In the genomic region with DNA sequence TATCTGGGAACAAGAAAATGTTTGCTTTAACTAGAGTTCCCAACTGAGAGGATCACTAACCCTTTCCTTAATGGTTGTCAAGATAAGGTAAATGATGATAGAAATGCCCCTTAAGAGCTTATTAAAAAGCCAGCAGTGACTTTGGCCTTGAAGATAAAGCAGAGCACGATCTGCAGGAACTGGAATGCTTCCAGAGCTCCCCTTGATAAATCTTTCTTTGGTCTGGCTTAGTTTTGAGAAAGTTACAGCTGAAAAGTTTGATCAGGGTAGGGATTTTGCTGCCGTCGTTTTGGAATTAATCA, we compare ENCODE assay signal across 22 cellular contexts.
A peak's percentile ranks its signal among the peaks of the same experiment; 100 is the strongest.
DNase-seq lines count a peak whose midpoint lies in the region; ATAC-seq, FAIRE-seq and TF ChIP-seq lines count a peak whose summit lies in the region.
"Had no signal": no experiment of that assay in that cellular context is flagged by ENCODE, and none has a peak within 500 bp of the region (broad histone marks: within the 10 kb centered on the region; RNA-seq: fewer than 3 reads in every experiment).

No MANE protein-coding gene starts in this region.

- no peak for FAIRE-seq in HepG2 (lab: Jason Lieb, UNC)
- FAIRE-seq: islet of Langerhans had no signal

- POLR2A ChIA-PET in HepG2 (lab: Yijun Ruan, JAX): no interaction called here

- H3K9me3 ChIP-seq in liver (ENCODE audit: control insufficient read depth in 4 of 4, low read length in 3 of 4) (no peaks in the 10 kb centered on the region), HepG2 (ENCODE audit: low read length) (no peaks in the 10 kb centered on the region), endodermal cell (ENCODE audit: control insufficient read depth, low read length) (peaks cover 7% of the 10 kb centered on the region), upper lobe of right lung (no peaks in the 10 kb centered on the region)
- H3K9me3 ChIP-seq: heart right ventricle had no signal

- H3K4me1 Mint-ChIP-seq in endodermal cell (peaks cover 30% of the 10 kb centered on the region), natural killer cell (peaks cover 17 to 26% of the 10 kb centered on the region in 2 donors)
- H3K4me1 Mint-ChIP-seq in activated naive CD8-positive, alpha-beta T cell treated with anti-CD3 and anti-CD28 coated beads, Interleukin-2, amount 50 U/mL, for 24 hours: no peaks in the 10 kb centered on the region

- in situ Hi-C loops in HepG2 (cut with HindIII; ENCODE audit: extremely low pct_ligation_motif_present, low pct_unique_long_range_greater_than_20kb) (no loop called here), G401 (cut with HindIII; ENCODE audit: low sequenced_read_pairs) (no loop called here)

- CTCF ChIA-PET in HepG2 (lab: Yijun Ruan, JAX; ENCODE audit: low intra/inter-chr PET ratio, low total read pairs): no interaction called here

- H3K36me3 Mint-ChIP-seq in endodermal cell (ENCODE audit: low read depth) (peaks cover 51% of the 10 kb centered on the region), natural killer cell (peaks cover 21% of the 10 kb centered on the region)
- peaks cover 33% of the 10 kb centered on the region for H3K36me3 Mint-ChIP-seq in activated naive CD8-positive, alpha-beta T cell treated with anti-CD3 and anti-CD28 coated beads, Interleukin-2, amount 50 U/mL, for 24 hours (ENCODE audit: low read depth)

- TF ChIP-seq CTCF in liver (IDR thresholded peaks at IDR 0.05; ENCODE audit: low read depth, low read length, missing input control) (no peak), HepG2 (CRISPR knock-in tag; IDR thresholded peaks at IDR 0.05) (no peak), endodermal cell (conservative IDR thresholded peaks at IDR 0.05) (no peak), natural killer cell (IDR thresholded peaks at IDR 0.05) (no peak), upper lobe of right lung (IDR thresholded peaks at IDR 0.05) (no peak)

- H4K20me1 ChIP-seq in HepG2 (ENCODE audit: insufficient read depth, low read length): no peaks in the 10 kb centered on the region

- no peak for DNase-seq in HepG2 (ENCODE audit: low spot score)
- no peak for DNase-seq in endodermal cell
- DNase-seq in natural killer cell: no peak
- no peak for DNase-seq in upper lobe of right lung
- DNase-seq in activated naive CD8-positive, alpha-beta T cell treated with anti-CD3 and anti-CD28 coated beads, Interleukin-2, amount 50 U/mL, for 24 hours: no peak
- DNase-seq in G401 (ENCODE audit: low spot score): no peak
- DNase-seq: activated CD4-positive, alpha-beta T cell treated with anti-CD3 and anti-CD28 coated beads for 1 hour; activated CD8-positive, alpha-beta memory T cell treated with anti-CD3 and anti-CD28 coated beads for 24 hours; activated naive CD4-positive, alpha-beta T cell treated with anti-CD3 and anti-CD28 coated beads, Interleukin-2, amount 50 U/mL, for 16 hours; activated T-cell treated with anti-CD3 and anti-CD28 coated beads, Interleukin-2, amount 50 U/mL, for 4 hours; heart right ventricle; naive thymus-derived CD4-positive, alpha-beta T cell; NCI-H1417; NCI-H2107; NCI-H510A; stimulated activated CD4-positive, alpha-beta T cell treated with anti-CD3 and anti-CD28 coated beads, Interleukin-2, amount 100 ng/mL, for 24 hours; stimulated activated naive CD8-positive, alpha-beta T cell treated with anti-CD3 and anti-CD28 coated beads, Interleukin-15, Interleukin-2, amounts not matched to agents 100 U/mL and 50 U/mL, for 24 hours; T-helper 9 cell had no signal

- TF ChIP-seq RAD21 in liver (IDR thresholded peaks at IDR 0.05) (no peak), HepG2 (CRISPR knock-in tag; IDR thresholded peaks at IDR 0.05) (no peak)

- no peaks in the 10 kb centered on the region for H3K27me3 Mint-ChIP-seq in endodermal cell (ENCODE audit: insufficient read depth)
- no peaks in the 10 kb centered on the region for H3K27me3 Mint-ChIP-seq in natural killer cell (ENCODE audit: low read depth in 2 of 2)
- H3K27me3 Mint-ChIP-seq in activated naive CD8-positive, alpha-beta T cell treated with anti-CD3 and anti-CD28 coated beads, Interleukin-2, amount 50 U/mL, for 24 hours: no peaks in the 10 kb centered on the region
- H3K27me3 Mint-ChIP-seq: naive thymus-derived CD4-positive, alpha-beta T cell had no signal

- H3K9ac ChIP-seq in liver (ENCODE audit: low read depth in 1 of 2, low read length in 2 of 2) (no peak overlapping the region), HepG2 (ENCODE audit: insufficient read depth, low read depth, low read length) (no peak overlapping the region), endodermal cell (ENCODE audit: extremely low read depth, low read length, poor library complexity, severe bottlenecking) (no peak overlapping the region)

- H3K79me2 ChIP-seq in HepG2 (ENCODE audit: insufficient read depth, low read length): no peaks in the 10 kb centered on the region

- H3K27me3 ChIP-seq in liver (ENCODE audit: control insufficient read depth in 4 of 4, insufficient read depth in 4 of 4, low read length in 3 of 4) (no peaks in the 10 kb centered on the region), HepG2 (ENCODE audit: control insufficient read depth in 1 of 2, insufficient read depth in 2 of 2, low read length in 2 of 2) (no peaks in the 10 kb centered on the region), endodermal cell (ENCODE audit: control insufficient read depth, insufficient read depth, low read length, poor library complexity, severe bottlenecking) (no peaks in the 10 kb centered on the region), upper lobe of right lung (no peaks in the 10 kb centered on the region)
- H3K27me3 ChIP-seq: heart right ventricle had no signal

- H3K36me3 ChIP-seq in liver (ENCODE audit: control insufficient read depth in 4 of 4, insufficient read depth in 3 of 4, low read depth in 1 of 4, low read length in 3 of 4) (peaks cover 2 to 27% (median 15%) of the 10 kb centered on the region in 4 donors), HepG2 (replicated peaks in 1 of 2; ENCODE audit: control insufficient read depth in 1 of 2, insufficient read depth in 2 of 2, low read length in 2 of 2) (peaks cover 4 to 24% of the 10 kb centered on the region in 2 experiments; a peak in 3 of 5 replicates), endodermal cell (ENCODE audit: control insufficient read depth, insufficient read depth, low read length) (peaks cover 32% of the 10 kb centered on the region), upper lobe of right lung (peaks cover 32% of the 10 kb centered on the region)

- intact Hi-C loops in HepG2 (cut with micrococcal nuclease; ENCODE audit: unreplicated experiment) (no loop called here), natural killer cell (cut with micrococcal nuclease) (no loop called here), upper lobe of right lung (cut with DNase I) (no loop called here)

- TF ChIP-seq POLR2A in HepG2 (IDR thresholded peaks at IDR 0.05; ENCODE audit: insufficient read depth in 1 of 2, low read depth in 2 of 2, low read length in 2 of 2): no peak

- 51% methylated on average over 3 of the region's 3 CpGs for WGBS in liver
- WGBS in HepG2 (ENCODE audit: low lambda C conversion rate): 76% methylated on average over 3 of the region's 3 CpGs
- 52 to 90% methylated on average over 1 to 3 of the region's 3 CpGs for WGBS in endodermal cell (ENCODE audit: insufficient coverage in 1 of 2, insufficient read length in 1 of 2), 2 experiments

- H3K4me1 ChIP-seq in liver (ENCODE audit: control insufficient read depth in 4 of 4, insufficient read depth in 4 of 4, low read length in 3 of 4): no peaks in the 10 kb centered on the region
- no peaks in the 10 kb centered on the region for H3K4me1 ChIP-seq in HepG2 (ENCODE audit: insufficient read depth, low read length)
- no peaks in the 10 kb centered on the region for H3K4me1 ChIP-seq in endodermal cell (ENCODE audit: control insufficient read depth, insufficient read depth, low read length)
- H3K4me1 ChIP-seq in upper lobe of right lung: peaks cover 6% of the 10 kb centered on the region

- BruUV-seq in HepG2 (replicated peaks; lab: Mats Ljungman, UMichigan): no TSS peak

- no peak overlapping the region for H3K4me2 ChIP-seq in HepG2 (ENCODE audit: low read depth, low read length)

- H3K4me3 Mint-ChIP-seq in endodermal cell: no peak overlapping the region
- H3K4me3 Mint-ChIP-seq in natural killer cell: peak overlapping the region; percentile 91
- H3K4me3 Mint-ChIP-seq in activated naive CD8-positive, alpha-beta T cell treated with anti-CD3 and anti-CD28 coated beads, Interleukin-2, amount 50 U/mL, for 24 hours: no peak overlapping the region
- H3K4me3 Mint-ChIP-seq: activated T-cell treated with anti-CD3 and anti-CD28 coated beads, Interleukin-2, amount 50 U/mL, for 4 hours had no signal

- no peak overlapping the region for H2AFZ ChIP-seq in HepG2 (ENCODE audit: low read length)

- ATAC-seq in HepG2 (no peak), natural killer cell (peak in 1 of 3 donors; percentile 24), upper lobe of right lung (no peak), HG03457 (IDR thresholded peaks at IDR 0.05; ENCODE audit: unreplicated experiment) (no peak)
- ATAC-seq in activated naive CD8-positive, alpha-beta T cell treated with anti-CD3 and anti-CD28 coated beads, Interleukin-2, amount 50 U/mL, for 24 hours: no peak
- ATAC-seq: activated T-cell treated with anti-CD3 and anti-CD28 coated beads, Interleukin-2, amount 50 U/mL, for 4 hours; stimulated activated naive CD8-positive, alpha-beta T cell treated with anti-CD3 and anti-CD28 coated beads, Interleukin-15, Interleukin-2, amounts not matched to agents 100 U/mL and 50 U/mL, for 24 hours had no signal

- H3K27ac ChIP-seq in liver (ENCODE audit: low read depth in 1 of 2, low read length in 2 of 2): no peak overlapping the region
- no peak overlapping the region for H3K27ac ChIP-seq in HepG2 (ENCODE audit: extremely low read length, insufficient read depth, low read length)
- H3K27ac ChIP-seq in endodermal cell (ENCODE audit: low read depth, low read length): no peak overlapping the region
- H3K27ac ChIP-seq in upper lobe of right lung: peak overlapping the region; percentile 37
- H3K27ac ChIP-seq: SK-N-MC had no signal

- TF ChIP-seq EP300 in HepG2 (IDR thresholded peaks at IDR 0.05; ENCODE audit: low read depth in 2 of 2, low read length in 2 of 2) (no peak), HepG2 (CRISPR knock-in tag; IDR thresholded peaks at IDR 0.05; ENCODE audit: borderline replicate concordance) (no peak)

- H3K27ac Mint-ChIP-seq in endodermal cell: peak overlapping the region; percentile 41
- peak overlapping the region; percentile 83 to 92 for H3K27ac Mint-ChIP-seq in natural killer cell
- H3K27ac Mint-ChIP-seq in activated naive CD8-positive, alpha-beta T cell treated with anti-CD3 and anti-CD28 coated beads, Interleukin-2, amount 50 U/mL, for 24 hours: no peak overlapping the region

- no peak overlapping the region for H3K4me3 ChIP-seq in liver (ENCODE audit: low read depth in 1 of 3, low read length in 3 of 3)
- H3K4me3 ChIP-seq in HepG2 (replicated peaks in 1 of 3; ENCODE audit: insufficient read depth in 1 of 3, low read depth in 2 of 3, low read length in 3 of 3): no peak overlapping the region
- no peak overlapping the region for H3K4me3 ChIP-seq in endodermal cell (ENCODE audit: low read length)
- peak overlapping the region; percentile 12 for H3K4me3 ChIP-seq in upper lobe of right lung
- H3K4me3 ChIP-seq: SK-N-MC had no signal

- peaks cover 8% of the 10 kb centered on the region for H3K9me3 Mint-ChIP-seq in endodermal cell
- no peaks in the 10 kb centered on the region for H3K9me3 Mint-ChIP-seq in natural killer cell
- H3K9me3 Mint-ChIP-seq in activated naive CD8-positive, alpha-beta T cell treated with anti-CD3 and anti-CD28 coated beads, Interleukin-2, amount 50 U/mL, for 24 hours: no peaks in the 10 kb centered on the region
